ENCODE assay signal across 8 cellular contexts in genomic region chr16:75789237-75789636, GRCh38.
DNase-seq lines count a peak whose midpoint lies in the region; ATAC-seq and TF ChIP-seq lines count a peak whose summit lies in the region.

No MANE protein-coding gene starts in this region.

- H3K27me3 Mint-ChIP-seq in Caco-2 (ENCODE audit: insufficient read depth, unreplicated experiment): peaks cover 2% of the 10 kb centered on the region

- TF ChIP-seq CTCF in Caco-2 (IDR thresholded peaks at IDR 0.05; ENCODE audit: insufficient read depth in 1 of 2, low read depth in 1 of 2, low read length in 1 of 2, severe bottlenecking in 1 of 2, unreplicated experiment in 1 of 2) (peak; percentile 81 to 90), body of pancreas (IDR thresholded peaks at IDR 0.05) (peak in 6 of 7 experiments; percentile 78 to 94 (median 82)), uterus (IDR thresholded peaks at IDR 0.05) (peak; percentile 60 to 68 (median 61))

- intact Hi-C loops in Caco-2 (cut with micrococcal nuclease; ENCODE audit: unreplicated experiment) (loop anchor here (1.0 to 5.0 kb wide), 5 partner anchors 490 to 1384 kb away; no protein-coding TSS in a partner anchor), body of pancreas (cut with DNase I) (loop anchor here (5.0 kb wide), 1 partner anchor 1383 kb away; no protein-coding TSS in a partner anchor), uterus (cut with DNase I; ENCODE audit: low total_unique reads) (no loop called here)

- CTCF ChIA-PET in Caco-2 (lab: Charles Lee): interaction anchor here (0.6 to 1.0 kb wide), 2 partner anchors 142 to 1382 kb away, joined by 3 read pairs; partner anchors contain the start of gene KARS1

- H3K4me1 Mint-ChIP-seq in Caco-2 (ENCODE audit: low read depth, unreplicated experiment): peaks cover 5% of the 10 kb centered on the region

- no peak for TF ChIP-seq POLR2A in body of pancreas (IDR thresholded peaks at IDR 0.05)
- TF ChIP-seq POLR2A in uterus (IDR thresholded peaks at IDR 0.05): no peak

- H3K36me3 ChIP-seq in Caco-2 (ENCODE audit: control insufficient read depth, insufficient read depth, low read length) (no peaks in the 10 kb centered on the region), body of pancreas (replicated peaks in 1 of 2; ENCODE audit: insufficient read depth in 1 of 2, low read depth in 2 of 2) (no peaks in the 10 kb centered on the region), uterus (no peaks in the 10 kb centered on the region)

- ATAC-seq in GM18870 (IDR thresholded peaks at IDR 0.05; ENCODE audit: unreplicated experiment): peak; percentile 54
- peak; percentile 62 for ATAC-seq in HG03196 (IDR thresholded peaks at IDR 0.05; ENCODE audit: unreplicated experiment)
- ATAC-seq in body of pancreas: peak; percentile 62
- ATAC-seq in HG03025 (IDR thresholded peaks at IDR 0.05; ENCODE audit: low FRiP score, unreplicated experiment): no peak

- BruUV-seq in Caco-2 (replicated peaks; lab: Mats Ljungman, UMichigan): no TSS peak

- no peaks in the 10 kb centered on the region for H3K9me3 Mint-ChIP-seq in Caco-2 (ENCODE audit: unreplicated experiment)

- H3K4me1 ChIP-seq in Caco-2 (no peaks in the 10 kb centered on the region), body of pancreas (no peaks in the 10 kb centered on the region), uterus (no peaks in the 10 kb centered on the region)

- H3K9me3 ChIP-seq in Caco-2 (no peaks in the 10 kb centered on the region), body of pancreas (no peaks in the 10 kb centered on the region), uterus (no peaks in the 10 kb centered on the region)

- H3K4me3 ChIP-seq in Caco-2 (ENCODE audit: low read depth, low read length) (no peak overlapping the region), body of pancreas (no peak overlapping the region), uterus (no peak overlapping the region)

- 3 to 8% methylated on average over 4 of the region's 4 CpGs for WGBS in body of pancreas, 2 donors

- no peak overlapping the region for H3K27ac ChIP-seq in body of pancreas
- no peak overlapping the region for H3K27ac ChIP-seq in uterus

- H3K27ac Mint-ChIP-seq in Caco-2 (ENCODE audit: unreplicated experiment): peak overlapping the region; percentile 17

- DNase-seq in Caco-2 (peak in 1 of 2 experiments; percentile 65), NCI-H524 treated with DMSO at 0.1 percent for 48 hours (lab: John Stamatoyannopoulos, UW) (peak; percentile 19), body of pancreas (peak in 1 of 4 donors; percentile 27), kidney tubule cell (ENCODE audit: low spot score) (peak; percentile 61), uterus (no peak)

- H3K4me3 Mint-ChIP-seq in Caco-2 (ENCODE audit: unreplicated experiment): no peak overlapping the region

- POLR2A ChIA-PET in Caco-2 (lab: Charles Lee): no interaction called here

- no peaks in the 10 kb centered on the region for H3K27me3 ChIP-seq in Caco-2 (replicated peaks; ENCODE audit: control insufficient read depth, insufficient read depth, low read length)
- no peaks in the 10 kb centered on the region for H3K27me3 ChIP-seq in body of pancreas
- H3K27me3 ChIP-seq in uterus: no peaks in the 10 kb centered on the region

- no peaks in the 10 kb centered on the region for H3K36me3 Mint-ChIP-seq in Caco-2 (ENCODE audit: insufficient read depth, unreplicated experiment)

Comparison
In these comparisons a context has a peak if more than half of its experiments do, and no peak if none do; other contexts are left out.
1. DNase-seq: peak in NCI-H524 treated with DMSO at 0.1 percent for 48 hours (single experiment) and kidney tubule cell (single experiment); none in uterus (0 of 2).
2. Peak in every context shown above with its lines, with median percentiles within 50 percentile points of each other: CTCF ChIP-seq.